In genomic region chr5:142255831-142256230, GRCh38 we compare ENCODE assay signal across 24 cellular contexts.
"Had no signal": no experiment of that assay in that cellular context is flagged by ENCODE, and none has a peak within 500 bp of the region (broad histone marks: within the 10 kb centered on the region; RNA-seq: fewer than 3 reads in every experiment).

No MANE protein-coding gene starts in this region.

- H3K36me3 ChIP-seq: left ventricle myocardium inferior, neural progenitor cell, neutrophil, ovary, right atrium auricular region, right lobe of liver, tibial nerve, upper lobe of left lung, vagina had no signal

- H3K9ac ChIP-seq: neural progenitor cell had no signal

- H3K9me3 ChIP-seq: neutrophil, ovary, right atrium auricular region, right lobe of liver, upper lobe of left lung, vagina had no signal

- H3K27me3 ChIP-seq: neural progenitor cell, ovary, right atrium auricular region, right lobe of liver, tibial nerve, upper lobe of left lung, vagina had no signal

- H3K4me3 ChIP-seq: left ventricle myocardium inferior, lung, neural progenitor cell, ovary, right atrium auricular region, right lobe of liver, smooth muscle cell, tibial nerve, upper lobe of left lung, vagina had no signal

- ATAC-seq: right lobe of liver; stimulated activated memory B cell treated with anti-CD40 and anti-IgM and Interleukin-4, amounts not matched to agents 10 μg/mL and 1 μg/mL and 100 μg/mL, for 72 hours; stimulated activated naive CD8-positive, alpha-beta T cell treated with anti-CD3 and anti-CD28 coated beads, Interleukin-15, amount 100 ng/mL, for 72 hours had no signal

- H3K4me2 ChIP-seq: neural progenitor cell, smooth muscle cell had no signal

- H3K4me1 ChIP-seq: left ventricle myocardium inferior, right atrium auricular region, right lobe of liver, tibial nerve, upper lobe of left lung, vagina had no signal

- H2AFZ ChIP-seq: neural progenitor cell had no signal

- H3K27ac ChIP-seq: left ventricle myocardium inferior, neural progenitor cell, neutrophil, ovary, right atrium auricular region, right lobe of liver, tibial nerve, upper lobe of left lung, vagina had no signal

- DNase-seq: islet precursor cell; left ventricle myocardium inferior; mesendoderm; naive B cell; natural killer cell; nephron progenitor cell; ovary; right lobe of liver; stimulated activated CD4-positive, alpha-beta T cell treated with anti-CD3 and anti-CD28 coated beads, Interleukin-1b, Interleukin-23, amount 100 ng/mL, for 48 hours; stimulated activated CD4-positive, alpha-beta T cell treated with anti-CD3 and anti-CD28 coated beads, Interleukin-2, amount 100 ng/mL, for 48 hours; stimulated activated CD4-positive, alpha-beta T cell treated with anti-CD3 and anti-CD28 coated beads, Interleukin-4, amount 100 ng/mL, for 4 hours; stimulated activated CD8-positive, alpha-beta memory T cell treated with anti-CD3 and anti-CD28 coated beads, Interleukin-4, amount 100 ng/mL, for 48 hours; stimulated activated naive CD4-positive, alpha-beta T cell treated with Interleukin-2 at 50 U/mL for 16 hours; stimulated activated naive CD8-positive, alpha-beta T cell treated with anti-CD3 and anti-CD28 coated beads, Interleukin-15, amount 100 ng/mL, for 72 hours; substantia nigra; upper lobe of left lung had no signal
